Comparison of ENCODE assay signal across 10 cellular contexts in genomic region chr16:67396775-67397450, GRCh38. TPM values are rescaled to one million over a fixed set of nuclear protein-coding genes. Genes with fewer than 3 reads are reported as not detected.
DNase-seq lines count a peak whose midpoint lies in the region; ATAC-seq and TF ChIP-seq lines count a peak whose summit lies in the region.
"Had no signal": no experiment of that assay in that cellular context is flagged by ENCODE, and none has a peak within 500 bp of the region (broad histone marks: within the 10 kb centered on the region; RNA-seq: fewer than 3 reads in every experiment).

No MANE protein-coding gene starts in this region.

- ATAC-seq in GM21723 (IDR thresholded peaks at IDR 0.05; ENCODE audit: unreplicated experiment), result no peak
- ATAC-seq in HG03196 (IDR thresholded peaks at IDR 0.05; ENCODE audit: unreplicated experiment), result no peak

- no peaks in the 10 kb centered on the region for H3K9me3 ChIP-seq in HEK293 (ENCODE audit: control insufficient read depth, insufficient read depth, low read depth, low read length)
- H3K9me3 ChIP-seq in breast epithelium, result no peaks in the 10 kb centered on the region
- H3K9me3 ChIP-seq in skeletal muscle tissue (ENCODE audit: control insufficient read depth in 3 of 3, low read length in 3 of 3), result no peaks in the 10 kb centered on the region

- POLR2A ChIA-PET in HEK293 (lab: Yijun Ruan, JAX), result no interaction called here

- DNase-seq in breast epithelium (ENCODE audit: low spot score in 2 of 2) (no peak), left kidney (ENCODE audit: low read depth, low spot score) (peak; percentile 39), C1 segment of cervical spinal cord (lab: John Stamatoyannopoulos, UW) (no peak), NCI-H146 treated with DMSO at 0.1 percent for 48 hours (lab: John Stamatoyannopoulos, UW; ENCODE audit: unreplicated experiment) (no peak)
- DNase-seq: activated effector memory CD4-positive, alpha-beta T cell treated with anti-CD3 and anti-CD28 coated beads, Interleukin-2, amount 50 U/mL, for 16 hours; SIG-M5 had no signal

- H3K9ac ChIP-seq in skeletal muscle tissue (ENCODE audit: low read depth in 1 of 3, low read length in 3 of 3), result peak overlapping the region; percentile 21 to 60 (median 53)

- no peak overlapping the region for H3K4me3 ChIP-seq in HEK293 (ENCODE audit: low read depth, low read length)
- peak overlapping the region in 1 of 3 donors; percentile 2 for H3K4me3 ChIP-seq in breast epithelium
- peak overlapping the region in 1 of 3 donors; percentile 13 for H3K4me3 ChIP-seq in skeletal muscle tissue (ENCODE audit: low read length in 3 of 3)

- H3K27me3 ChIP-seq in breast epithelium (no peaks in the 10 kb centered on the region), skeletal muscle tissue (ENCODE audit: control insufficient read depth in 3 of 3, insufficient read depth in 3 of 3, low read length in 3 of 3) (no peaks in the 10 kb centered on the region)

- intact Hi-C loops in breast epithelium (cut with DNase I; ENCODE audit: low total_unique reads), result no loop called here

- CTCF ChIA-PET in HEK293 (lab: Yijun Ruan, JAX), result interaction anchor here (0.5 to 0.7 kb wide), 2 partner anchors 408 to 603 kb away, joined by 3 read pairs; partner anchors contain the start of gene CES4A

- H3K36me3 ChIP-seq in HEK293 (ENCODE audit: control insufficient read depth in 2 of 2, insufficient read depth in 1 of 2, low read length in 2 of 2) (no peaks in the 10 kb centered on the region), breast epithelium (no peaks in the 10 kb centered on the region), skeletal muscle tissue (ENCODE audit: control insufficient read depth in 3 of 3, insufficient read depth in 3 of 3, low read length in 3 of 3) (no peaks in the 10 kb centered on the region)

- no peak for TF ChIP-seq POLR2A in breast epithelium (IDR thresholded peaks at IDR 0.05)

- H3K27ac ChIP-seq in HEK293 (ENCODE audit: extremely low read depth, low read depth, low read length) (no peak overlapping the region), breast epithelium (peak overlapping the region; percentile 60 to 86), skeletal muscle tissue (ENCODE audit: low read depth, low read length) (peak overlapping the region; percentile 83)

- H3K4me1 ChIP-seq in HEK293 (ENCODE audit: control insufficient read depth, insufficient read depth, low read length) (peaks cover 14% of the 10 kb centered on the region), breast epithelium (peaks cover 6 to 25% of the 10 kb centered on the region in 2 donors), skeletal muscle tissue (ENCODE audit: control insufficient read depth in 3 of 3, insufficient read depth in 3 of 3, low read length in 3 of 3) (peaks cover 51 to 83% (median 73%) of the 10 kb centered on the region in 3 donors)

- no peak for TF ChIP-seq CTCF in HEK293 (tag by site-specific recombination; IDR thresholded peaks at IDR 0.05)
- no peak for TF ChIP-seq CTCF in breast epithelium (IDR thresholded peaks at IDR 0.05)

TF ChIP-seq in HEK293, 187 proteins besides CTCF, POLR2A, EP300 and RAD21:
- TF ChIP-seq ZNF670 (tag by site-specific recombination; IDR thresholded peaks at IDR 0.05; ENCODE audit: low read depth), result no peak
- TF ChIP-seq ZNF837 (tag by site-specific recombination; IDR thresholded peaks at IDR 0.05), result no peak
- 0 out of 2 replicates have a peak, but pooled peaks have one; percentile 12 for TF ChIP-seq GLIS2 (tag by site-specific recombination; IDR thresholded peaks at IDR 0.05)
- no peak for TF ChIP-seq ZNF324 (tag by site-specific recombination; IDR thresholded peaks at IDR 0.05)
- TF ChIP-seq TCF7L2 (IDR thresholded peaks at IDR 0.05; ENCODE audit: borderline replicate concordance, low read depth, low read length), result no peak
TF ChIP-seq in HEK293: peak in this region for 1.

RNA-seq across cellular contexts. Expression of gene TPPP3, which starts 3.6 kb away (rescaled TPM):
- total RNA-seq in breast epithelium (1 to 10 TPM; 1.3 to 6.9 (median 3.6) TPM), skeletal muscle tissue (135 TPM)

RNA-seq across cellular contexts. Expression of gene ZDHHC1, which starts 19.4 kb away (rescaled TPM):
- 10 to 100 TPM; 17.4 to 20.3 (median 19.3) TPM for total RNA-seq in breast epithelium
- total RNA-seq in skeletal muscle tissue, result 11.5 TPM

RNA-seq across cellular contexts. Expression of gene HSD11B2, which starts 34.0 kb away (rescaled TPM):
- total RNA-seq in breast epithelium, result 10 to 100 TPM in 2 of 3 donors, under 1 TPM in 1; 0.32 to 66.9 (median 10.2) TPM
- total RNA-seq in skeletal muscle tissue, result 2.6 TPM

Comparison
In these comparisons a context has a peak if more than half of its experiments do, and no peak if none do; other contexts are left out.
1. RNA of gene TPPP3, which starts 3.6 kb away (total RNA-seq): 135 TPM in skeletal muscle tissue (single experiment); 1.3 to 6.9 TPM in breast epithelium; every median in the first group is over 10 times any median in the second.